ENCODE assay signal across 12 cellular contexts in genomic region chr6:90375681-90376439, GRCh38.
DNase-seq lines count a peak whose midpoint lies in the region; ATAC-seq, FAIRE-seq and TF ChIP-seq lines count a peak whose summit lies in the region.
"Had no signal": no experiment of that assay in that cellular context is flagged by ENCODE, and none has a peak within 500 bp of the region (broad histone marks: within the 10 kb centered on the region; RNA-seq: fewer than 3 reads in every experiment).

No MANE protein-coding gene starts in this region.

- DNase-seq in EH (ENCODE audit: low read depth) = peak; percentile 95
- peak; percentile 51 for DNase-seq in RCC 7860 (ENCODE audit: low spot score)
- peak; percentile 70 for DNase-seq in fibroblast of gingiva (ENCODE audit: low read depth)
- DNase-seq in gastrocnemius medialis = no peak
- DNase-seq in immature natural killer cell = no peak
- DNase-seq in NCI-H526 treated with DMSO at 0.1 percent for 48 hours (lab: John Stamatoyannopoulos, UW) = no peak
- DNase-seq in activated CD4-positive, alpha-beta memory T cell treated with anti-CD3 and anti-CD28 coated beads, Interleukin-2, amount 10 ng/mL, durations not matched to agents 7 days and 5 days = no peak
- DNase-seq: caudate nucleus; nephron progenitor cell; stimulated activated CD8-positive, alpha-beta memory T cell treated with anti-CD3 and anti-CD28 coated beads, Interleukin-4, amount 100 ng/mL, for 48 hours had no signal

- intact Hi-C loops in gastrocnemius medialis (cut with DNase I; ENCODE audit: low total_unique reads) = no loop called here

- H3K36me3 Mint-ChIP-seq in immature natural killer cell = no peaks in the 10 kb centered on the region
- H3K36me3 Mint-ChIP-seq in activated CD4-positive, alpha-beta memory T cell treated with anti-CD3 and anti-CD28 coated beads, Interleukin-2, amount 10 ng/mL, durations not matched to agents 7 days and 5 days (ENCODE audit: low read depth) = no peaks in the 10 kb centered on the region

- H3K27me3 ChIP-seq in gastrocnemius medialis = no peaks in the 10 kb centered on the region

- in situ Hi-C loops in gastrocnemius medialis (cut with MboI; ENCODE audit: low sequenced_read_pairs in 4 of 4) = loop anchor here in 1 of 4 donors (10.0 kb wide), 1 partner anchor 281 kb away; no protein-coding TSS in a partner anchor

- CTCF ChIA-PET in activated CD4-positive, alpha-beta memory T cell treated with anti-CD3 and anti-CD28 coated beads, Interleukin-2, amount 10 ng/mL, durations not matched to agents 7 days and 5 days (lab: Charles Lee) = no interaction called here

- no peak for FAIRE-seq in RCC 7860 (lab: Jason Lieb, UNC)
- FAIRE-seq: TTC549 had no signal

- no peaks in the 10 kb centered on the region for H3K36me3 ChIP-seq in gastrocnemius medialis

- H3K27ac ChIP-seq in gastrocnemius medialis = peak overlapping the region in 1 of 4 donors; percentile 41

- H3K4me1 ChIP-seq in gastrocnemius medialis = peaks cover 0 to 7% of the 10 kb centered on the region in 2 donors

- H3K4me3 ChIP-seq in gastrocnemius medialis = no peak overlapping the region

- H3K9me3 Mint-ChIP-seq in immature natural killer cell = no peaks in the 10 kb centered on the region
- H3K9me3 Mint-ChIP-seq in activated CD4-positive, alpha-beta memory T cell treated with anti-CD3 and anti-CD28 coated beads, Interleukin-2, amount 10 ng/mL, durations not matched to agents 7 days and 5 days = no peaks in the 10 kb centered on the region
- H3K9me3 Mint-ChIP-seq: nephron progenitor cell had no signal

- peaks cover 0 to 3% (median 2%) of the 10 kb centered on the region in 3 donors for H3K27me3 Mint-ChIP-seq in immature natural killer cell (ENCODE audit: low read depth in 3 of 3)
- peaks cover 7% of the 10 kb centered on the region for H3K27me3 Mint-ChIP-seq in activated CD4-positive, alpha-beta memory T cell treated with anti-CD3 and anti-CD28 coated beads, Interleukin-2, amount 10 ng/mL, durations not matched to agents 7 days and 5 days

- no peaks in the 10 kb centered on the region for H3K4me1 Mint-ChIP-seq in immature natural killer cell
- peaks cover 2% of the 10 kb centered on the region for H3K4me1 Mint-ChIP-seq in activated CD4-positive, alpha-beta memory T cell treated with anti-CD3 and anti-CD28 coated beads, Interleukin-2, amount 10 ng/mL, durations not matched to agents 7 days and 5 days

- no peak for TF ChIP-seq CTCF in gastrocnemius medialis (IDR thresholded peaks at IDR 0.05 in 4 of 5, conservative IDR thresholded peaks at IDR 0.05 in 1 of 5)

- no peak for TF ChIP-seq POLR2A in gastrocnemius medialis (IDR thresholded peaks at IDR 0.05)

- POLR2A ChIA-PET in activated CD4-positive, alpha-beta memory T cell treated with anti-CD3 and anti-CD28 coated beads, Interleukin-2, amount 10 ng/mL, durations not matched to agents 7 days and 5 days (lab: Charles Lee) = no interaction called here

- no peaks in the 10 kb centered on the region for H3K9me3 ChIP-seq in gastrocnemius medialis

- no peak overlapping the region for H3K4me3 Mint-ChIP-seq in immature natural killer cell
- H3K4me3 Mint-ChIP-seq in activated CD4-positive, alpha-beta memory T cell treated with anti-CD3 and anti-CD28 coated beads, Interleukin-2, amount 10 ng/mL, durations not matched to agents 7 days and 5 days = no peak overlapping the region
- H3K4me3 Mint-ChIP-seq: nephron progenitor cell had no signal

- H3K27ac Mint-ChIP-seq in immature natural killer cell = no peak overlapping the region
- H3K27ac Mint-ChIP-seq in activated CD4-positive, alpha-beta memory T cell treated with anti-CD3 and anti-CD28 coated beads, Interleukin-2, amount 10 ng/mL, durations not matched to agents 7 days and 5 days = no peak overlapping the region
- H3K27ac Mint-ChIP-seq: nephron progenitor cell had no signal

- ATAC-seq in gastrocnemius medialis = peak; percentile 33 to 55
- no peak for ATAC-seq in GM19395 (IDR thresholded peaks at IDR 0.05; ENCODE audit: unreplicated experiment)

Comparison
In these comparisons a context has a peak if more than half of its experiments do, and no peak if none do; other contexts are left out.
1. DNase-seq: peak in EH (single experiment), RCC 7860 (single experiment) and fibroblast of gingiva (single experiment); none in gastrocnemius medialis (0 of 2), immature natural killer cell (0 of 3), NCI-H526 treated with DMSO at 0.1 percent for 48 hours (single experiment) and activated CD4-positive, alpha-beta memory T cell treated with anti-CD3 and anti-CD28 coated beads, Interleukin-2, amount 10 ng/mL, durations not matched to agents 7 days and 5 days (single experiment).